ENCODE assay signal across 8 cellular contexts in the genomic region with DNA sequence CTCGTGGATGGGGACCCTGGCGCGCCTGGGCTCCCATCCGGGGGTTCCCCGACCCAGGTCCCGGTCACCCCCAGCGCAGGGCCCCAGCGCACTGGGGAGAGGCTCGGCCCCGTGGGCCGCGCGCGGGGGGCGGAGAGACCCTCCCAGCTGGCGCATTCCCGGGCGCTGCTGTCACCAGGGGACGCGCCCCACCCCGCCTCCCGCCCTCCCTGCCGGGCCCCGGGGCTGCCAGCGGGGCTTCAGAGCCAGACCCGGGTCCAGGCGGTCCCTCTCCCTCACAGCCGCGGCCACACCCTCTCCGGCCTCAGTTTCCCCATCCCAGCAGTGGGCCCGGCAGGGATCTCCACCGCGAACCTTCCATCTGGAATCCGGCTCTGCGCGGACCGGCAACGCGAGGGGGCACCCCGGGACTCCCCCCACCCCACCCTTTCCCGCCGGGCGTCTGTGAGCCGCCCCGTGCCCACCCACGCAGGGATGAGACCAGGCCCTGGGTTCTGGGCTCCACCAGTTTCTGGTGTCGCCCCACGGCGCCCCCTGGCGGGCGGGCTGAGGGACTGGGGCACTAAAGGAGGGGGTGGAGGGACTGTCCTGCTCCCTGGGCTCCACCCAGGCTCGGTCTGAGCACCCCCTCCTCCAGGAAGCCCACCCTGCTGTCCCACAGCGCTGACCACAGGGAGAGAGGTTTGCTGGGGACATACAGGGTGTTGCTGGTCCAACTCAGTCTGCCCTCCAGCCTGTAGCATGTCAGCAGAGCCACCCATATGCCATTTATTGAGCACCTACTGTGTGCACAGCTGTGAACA. TPM values are rescaled to one million over a fixed set of nuclear protein-coding genes. Genes with fewer than 3 reads are reported as not detected.
DNase-seq lines count a peak whose midpoint lies in the region; ATAC-seq, FAIRE-seq and TF ChIP-seq lines count a peak whose summit lies in the region.

No MANE protein-coding gene starts in this region.

- H3K36me3 Mint-ChIP-seq in T-helper 17 cell (ENCODE audit: low read depth), result peaks cover 4% of the 10 kb centered on the region

- H3K36me3 ChIP-seq in HEK293 (ENCODE audit: control insufficient read depth in 2 of 2, insufficient read depth in 1 of 2, low read length in 2 of 2) (no peaks in the 10 kb centered on the region), kidney (ENCODE audit: control insufficient read depth in 1 of 2, insufficient read depth in 2 of 2, low read length in 2 of 2) (no peaks in the 10 kb centered on the region)

- peaks cover 2% of the 10 kb centered on the region for H3K4me1 Mint-ChIP-seq in T-helper 17 cell

- intact Hi-C loops in kidney (cut with DNase I), result no loop called here

- H3K27ac ChIP-seq in HEK293 (ENCODE audit: extremely low read depth, low read depth, low read length), result no peak overlapping the region
- no peak overlapping the region for H3K27ac ChIP-seq in kidney (ENCODE audit: low read depth in 2 of 2, low read length in 2 of 2)

- TF ChIP-seq CTCF in HEK293 (tag by site-specific recombination; IDR thresholded peaks at IDR 0.05), result peak; percentile 80
- TF ChIP-seq CTCF in kidney (IDR thresholded peaks at IDR 0.05; ENCODE audit: borderline replicate concordance, extremely low read depth, insufficient read depth), result peak; percentile 14

- H3K27me3 Mint-ChIP-seq in T-helper 17 cell, result no peaks in the 10 kb centered on the region

- H3K9ac ChIP-seq in kidney (ENCODE audit: low read length in 2 of 2), result no peak overlapping the region

- CTCF ChIA-PET in HEK293 (lab: Yijun Ruan, JAX), result no interaction called here

- H3K4me1 ChIP-seq in HEK293 (ENCODE audit: control insufficient read depth, insufficient read depth, low read length), result no peaks in the 10 kb centered on the region
- H3K4me1 ChIP-seq in kidney (ENCODE audit: control insufficient read depth in 1 of 2, insufficient read depth in 1 of 2, low read depth in 1 of 2, low read length in 2 of 2), result no peaks in the 10 kb centered on the region

- H3K9me3 ChIP-seq in HEK293 (ENCODE audit: control insufficient read depth, insufficient read depth, low read depth, low read length) (no peaks in the 10 kb centered on the region), T-helper 17 cell (ENCODE audit: control insufficient read depth, low read length, poor library complexity, severe bottlenecking) (no peaks in the 10 kb centered on the region), kidney (ENCODE audit: control insufficient read depth in 1 of 2, low read length in 2 of 2) (no peaks in the 10 kb centered on the region)

- H3K27ac Mint-ChIP-seq in T-helper 17 cell, result no peak overlapping the region

- FAIRE-seq in kidney (lab: Jason Lieb, UNC), result no peak

- ATAC-seq in T-helper 17 cell (peak; percentile 70), GM19328 (IDR thresholded peaks at IDR 0.05; ENCODE audit: unreplicated experiment) (no peak)

- H3K4me3 Mint-ChIP-seq in T-helper 17 cell, result peak overlapping the region; percentile 70

- POLR2A ChIA-PET in HEK293 (lab: Yijun Ruan, JAX), result no interaction called here

- DNase-seq in A172 (ENCODE audit: low spot score) (peak; percentile 63), T-helper 17 cell (peak; percentile 54 to 65 (median 64)), astrocyte of the hippocampus (ENCODE audit: low read depth, low spot score) (peak; percentile 66), kidney (no peak), COLO829 (ENCODE audit: low spot score) (no peak)
- peak in 2 of 3 donors; percentile 35 to 53 for DNase-seq in stimulated activated CD4-positive, alpha-beta T cell treated with anti-CD3 and anti-CD28 coated beads, TNF-alpha, amount 100 ng/mL, for 1 hour (ENCODE audit: low read depth in 3 of 3, low spot score in 1 of 3)

- H3K4me3 ChIP-seq in HEK293 (ENCODE audit: low read depth, low read length) (peak overlapping the region; percentile 38), kidney (ENCODE audit: low read length in 2 of 2) (no peak overlapping the region)

TF ChIP-seq in HEK293, 187 proteins besides CTCF, POLR2A, EP300 and RAD21 (continues in another document):
- TF ChIP-seq ZNF335 (tag by site-specific recombination; conservative IDR thresholded peaks at IDR 0.05) (peak; percentile 90), ZNF747 (tag by site-specific recombination; IDR thresholded peaks at IDR 0.05) (no peak), ZNF146 (tag by site-specific recombination; IDR thresholded peaks at IDR 0.05) (no peak), ZNF433 (tag by site-specific recombination; IDR thresholded peaks at IDR 0.05; ENCODE audit: low read depth) (no peak), ZNF843 (tag by site-specific recombination; IDR thresholded peaks at IDR 0.05) (0 out of 2 replicates have a peak, but pooled peaks have one; percentile 19), ZNF23 (tag by site-specific recombination; IDR thresholded peaks at IDR 0.05; ENCODE audit: borderline replicate concordance) (no peak), ZNF155 (tag by site-specific recombination; IDR thresholded peaks at IDR 0.05) (no peak), GLIS1 (tag by site-specific recombination; IDR thresholded peaks at IDR 0.05) (peak; percentile 95), SP2 (tag by site-specific recombination; IDR thresholded peaks at IDR 0.05) (peak; percentile 34; the same call in 1 of the 2 replicates), ZNF654 (tag by site-specific recombination; IDR thresholded peaks at IDR 0.05; ENCODE audit: low read depth) (peak; percentile 24), ZFHX2 (tag by site-specific recombination; conservative IDR thresholded peaks at IDR 0.05) (peak; percentile 76), ZNF701 (tag by site-specific recombination; IDR thresholded peaks at IDR 0.05) (no peak), SP3 (tag by site-specific recombination; IDR thresholded peaks at IDR 0.05) (peak; percentile 71), ZNF623 (tag by site-specific recombination; IDR thresholded peaks at IDR 0.05) (no peak), ZNF791 (tag by site-specific recombination; IDR thresholded peaks at IDR 0.05) (no peak), ZNF707 (tag by site-specific recombination; IDR thresholded peaks at IDR 0.05) (no peak), ZIC2 (tag by site-specific recombination; IDR thresholded peaks at IDR 0.05) (peak; percentile 34), ZNF571 (tag by site-specific recombination; IDR thresholded peaks at IDR 0.05) (no peak), ZNF510 (tag by site-specific recombination; IDR thresholded peaks at IDR 0.05; ENCODE audit: insufficient replicate concordance) (no peak), KLF10 (tag by site-specific recombination; IDR thresholded peaks at IDR 0.05) (peak; percentile 65)
- TF ChIP-seq, protein P1, sequence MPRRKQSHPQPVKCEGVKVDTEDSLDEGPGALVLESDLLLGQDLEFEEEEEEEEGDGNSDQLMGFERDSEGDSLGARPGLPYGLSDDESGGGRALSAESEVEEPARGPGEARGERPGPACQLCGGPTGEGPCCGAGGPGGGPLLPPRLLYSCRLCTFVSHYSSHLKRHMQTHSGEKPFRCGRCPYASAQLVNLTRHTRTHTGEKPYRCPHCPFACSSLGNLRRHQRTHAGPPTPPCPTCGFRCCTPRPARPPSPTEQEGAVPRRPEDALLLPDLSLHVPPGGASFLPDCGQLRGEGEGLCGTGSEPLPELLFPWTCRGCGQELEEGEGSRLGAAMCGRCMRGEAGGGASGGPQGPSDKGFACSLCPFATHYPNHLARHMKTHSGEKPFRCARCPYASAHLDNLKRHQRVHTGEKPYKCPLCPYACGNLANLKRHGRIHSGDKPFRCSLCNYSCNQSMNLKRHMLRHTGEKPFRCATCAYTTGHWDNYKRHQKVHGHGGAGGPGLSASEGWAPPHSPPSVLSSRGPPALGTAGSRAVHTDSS (tag by site-specific recombination; IDR thresholded peaks at IDR 0.05), result no peak
- TF ChIP-seq, protein P2, sequence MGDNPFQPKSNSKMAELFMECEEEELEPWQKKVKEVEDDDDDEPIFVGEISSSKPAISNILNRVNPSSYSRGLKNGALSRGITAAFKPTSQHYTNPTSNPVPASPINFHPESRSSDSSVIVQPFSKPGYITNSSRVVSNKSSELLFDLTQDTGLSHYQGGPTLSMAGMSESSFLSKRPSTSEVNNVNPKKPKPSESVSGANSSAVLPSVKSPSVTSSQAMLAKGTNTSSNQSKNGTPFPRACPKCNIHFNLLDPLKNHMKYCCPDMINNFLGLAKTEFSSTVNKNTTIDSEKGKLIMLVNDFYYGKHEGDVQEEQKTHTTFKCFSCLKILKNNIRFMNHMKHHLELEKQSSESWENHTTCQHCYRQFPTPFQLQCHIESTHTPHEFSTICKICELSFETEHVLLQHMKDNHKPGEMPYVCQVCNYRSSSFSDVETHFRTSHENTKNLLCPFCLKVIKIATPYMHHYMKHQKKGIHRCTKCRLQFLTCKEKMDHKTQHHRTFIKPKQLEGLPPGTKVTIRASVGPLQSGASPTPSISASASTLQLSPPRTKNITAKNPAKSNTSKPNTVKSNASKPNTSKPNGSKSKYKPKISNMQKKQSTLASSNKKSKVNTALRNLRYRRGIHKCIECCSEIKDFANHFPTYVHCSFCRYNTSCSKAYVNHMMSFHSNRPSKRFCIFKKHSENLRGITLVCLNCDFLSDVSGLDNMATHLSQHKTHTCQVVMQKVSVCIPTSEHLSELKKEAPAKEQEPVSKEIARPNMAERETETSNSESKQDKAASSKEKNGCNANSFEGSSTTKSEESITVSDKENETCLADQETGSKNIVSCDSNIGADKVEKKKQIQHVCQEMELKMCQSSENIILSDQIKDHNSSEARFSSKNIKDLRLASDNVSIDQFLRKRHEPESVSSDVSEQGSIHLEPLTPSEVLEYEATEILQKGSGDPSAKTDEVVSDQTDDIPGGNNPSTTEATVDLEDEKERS (tag by site-specific recombination; IDR thresholded peaks at IDR 0.05), result no peak

RNA-seq across cellular contexts. Expression of a gene that starts 0.9 kb away (rescaled TPM):
- total RNA-seq in A172 (2014; rRNA removed; shearing (Covaris generic)), result 3.9 and 6.4 TPM in 2 replicates
- total RNA-seq in T-helper 17 cell, result 1 to 10 TPM; 2.9 to 5.6 TPM
- total RNA-seq in kidney, result 4.6 TPM
- polyA plus RNA-seq in kidney (ENCODE audit: insufficient read depth, low read depth, low replicate concordance), result 1.4 TPM

RNA-seq across cellular contexts. Expression of a gene that starts 10.2 kb away (rescaled TPM):
- total RNA-seq in A172 (2014; rRNA removed; shearing (Covaris generic)), result 0.22 TPM in 1 of 2 replicates, not detected in the other
- total RNA-seq in T-helper 17 cell (not detected), kidney (not detected)
- polyA plus RNA-seq in kidney (ENCODE audit: insufficient read depth, low read depth, low replicate concordance), result not detected

RNA-seq across cellular contexts. Expression of a gene that starts 22.7 kb away (rescaled TPM):
- total RNA-seq in A172 (2014; rRNA removed; shearing (Covaris generic)), result 4.1 and 4.3 TPM in 2 replicates
- total RNA-seq in T-helper 17 cell (1 to 10 TPM; 1.8 to 2.3 TPM), kidney (9.6 TPM)
- 60.0 TPM for polyA plus RNA-seq in kidney (ENCODE audit: insufficient read depth, low read depth, low replicate concordance)

RNA-seq across cellular contexts. Expression of a gene that starts 23.5 kb away (rescaled TPM):
- 3.1 and 5.4 TPM in 2 replicates for total RNA-seq in A172 (2014; rRNA removed; shearing (Covaris generic))
- total RNA-seq in T-helper 17 cell (1 to 10 TPM; 3.3 to 4.5 TPM), kidney (5.3 TPM)
- polyA plus RNA-seq in kidney (ENCODE audit: insufficient read depth, low read depth, low replicate concordance), result 5.5 TPM

RNA-seq across cellular contexts. Expression of a gene that starts 34.7 kb away (rescaled TPM):
- total RNA-seq in A172 (2014; rRNA removed; shearing (Covaris generic)), result 44.0 and 60.4 TPM in 2 replicates
- total RNA-seq in T-helper 17 cell (10 to 100 TPM; 24.3 to 29.0 TPM), kidney (32.5 TPM)
- polyA plus RNA-seq in kidney (ENCODE audit: insufficient read depth, low read depth, low replicate concordance), result 50.9 TPM

Comparison
In these comparisons a context has a peak if more than half of its experiments do, and no peak if none do; other contexts are left out.
1. DNase-seq: peak in A172 (single experiment), T-helper 17 cell (3 of 3), astrocyte of the hippocampus (single experiment) and stimulated activated CD4-positive, alpha-beta T cell treated with anti-CD3 and anti-CD28 coated beads, TNF-alpha, amount 100 ng/mL, for 1 hour (2 of 3); none in kidney (single experiment) and COLO829 (single experiment).